In genomic region chr6:167349816-167350215, GRCh38 we compare ENCODE assay signal across 12 cellular contexts. TPM values are rescaled to one million over a fixed set of nuclear protein-coding genes. Genes with fewer than 3 reads are reported as not detected.
DNase-seq lines count a peak whose midpoint lies in the region; ATAC-seq, FAIRE-seq and TF ChIP-seq lines count a peak whose summit lies in the region.
"Had no signal": no experiment of that assay in that cellular context is flagged by ENCODE, and none has a peak within 500 bp of the region (broad histone marks: within the 10 kb centered on the region; RNA-seq: fewer than 3 reads in every experiment).

No MANE protein-coding gene starts in this region.

- POLR2A ChIA-PET in CD8-positive, alpha-beta memory T cell (lab: Charles Lee): no interaction called here

- H3K36me3 Mint-ChIP-seq in CD8-positive, alpha-beta memory T cell: peaks cover 0 to 2% (median 2%) of the 10 kb centered on the region in 3 donors
- peaks cover 12% of the 10 kb centered on the region for H3K36me3 Mint-ChIP-seq in effector memory CD8-positive, alpha-beta T cell (ENCODE audit: insufficient read depth)
- H3K36me3 Mint-ChIP-seq in neural crest cell (ENCODE audit: low read depth): no peaks in the 10 kb centered on the region
- H3K36me3 Mint-ChIP-seq in HFFc6 (ENCODE audit: low read depth): peaks cover 8% of the 10 kb centered on the region

- no peak for ATAC-seq in effector memory CD8-positive, alpha-beta T cell (replicated peaks)

- no peak for TF ChIP-seq POLR2A in Peyer's patch (IDR thresholded peaks at IDR 0.05)

- H3K27me3 Mint-ChIP-seq in CD8-positive, alpha-beta memory T cell: peaks cover 0 to 4% of the 10 kb centered on the region in 2 donors
- H3K27me3 Mint-ChIP-seq in effector memory CD8-positive, alpha-beta T cell: no peaks in the 10 kb centered on the region
- H3K27me3 Mint-ChIP-seq in neural crest cell (ENCODE audit: low read depth) (peaks cover 44% of the 10 kb centered on the region), HFFc6 (ENCODE audit: insufficient read depth) (no peaks in the 10 kb centered on the region)

- no peaks in the 10 kb centered on the region for H3K9me3 Mint-ChIP-seq in CD8-positive, alpha-beta memory T cell
- H3K9me3 Mint-ChIP-seq in effector memory CD8-positive, alpha-beta T cell: no peaks in the 10 kb centered on the region
- peaks cover 8% of the 10 kb centered on the region for H3K9me3 Mint-ChIP-seq in neural crest cell
- H3K9me3 Mint-ChIP-seq in HFFc6: peaks cover 59% of the 10 kb centered on the region

- no peak for FAIRE-seq in urothelium cell line (lab: Jason Lieb, UNC)

- H3K4me1 ChIP-seq in CD8-positive, alpha-beta memory T cell (ENCODE audit: insufficient read depth, low read length): peaks cover 6% of the 10 kb centered on the region
- H3K4me1 ChIP-seq in Peyer's patch: peaks cover 0 to 20% (median 0%) of the 10 kb centered on the region in 4 donors

- H3K36me3 ChIP-seq in CD8-positive, alpha-beta memory T cell (ENCODE audit: insufficient read depth, low read length): no peaks in the 10 kb centered on the region
- no peaks in the 10 kb centered on the region for H3K36me3 ChIP-seq in Peyer's patch

- H3K4me3 ChIP-seq in CD8-positive, alpha-beta memory T cell (ENCODE audit: low read length): peak overlapping the region; percentile 59
- H3K4me3 ChIP-seq in Peyer's patch: peak overlapping the region; percentile 42 to 64 (median 46)
- H3K4me3 ChIP-seq: PC-9 had no signal

- CTCF ChIA-PET in CD8-positive, alpha-beta memory T cell (lab: Charles Lee): no interaction called here

- TF ChIP-seq CTCF in Peyer's patch (IDR thresholded peaks at IDR 0.05) (no peak), neural crest cell (conservative IDR thresholded peaks at IDR 0.05) (no peak), HFFc6 (IDR thresholded peaks at IDR 0.05) (no peak)

- no peaks in the 10 kb centered on the region for H3K9me3 ChIP-seq in CD8-positive, alpha-beta memory T cell (ENCODE audit: low read length)
- H3K9me3 ChIP-seq in Peyer's patch: no peaks in the 10 kb centered on the region

- H3K4me3 Mint-ChIP-seq in CD8-positive, alpha-beta memory T cell: peak overlapping the region; percentile 87 to 95 (median 91)
- peak overlapping the region; percentile 84 to 87 for H3K4me3 Mint-ChIP-seq in effector memory CD8-positive, alpha-beta T cell
- H3K4me3 Mint-ChIP-seq in neural crest cell: peak overlapping the region; percentile 89
- no peak overlapping the region for H3K4me3 Mint-ChIP-seq in HFFc6

- no peaks in the 10 kb centered on the region for H3K27me3 ChIP-seq in CD8-positive, alpha-beta memory T cell (ENCODE audit: insufficient read depth, low read length, poor library complexity, severe bottlenecking)
- H3K27me3 ChIP-seq in Peyer's patch: no peaks in the 10 kb centered on the region

- H3K27ac Mint-ChIP-seq in CD8-positive, alpha-beta memory T cell: peak overlapping the region in 7 of 8 donors; percentile 64 to 96 (median 92)
- H3K27ac Mint-ChIP-seq in effector memory CD8-positive, alpha-beta T cell: peak overlapping the region; percentile 57 to 84
- H3K27ac Mint-ChIP-seq in neural crest cell (ENCODE audit: unreplicated experiment) (no peak overlapping the region), HFFc6 (no peak overlapping the region)

- H3K4me1 Mint-ChIP-seq in CD8-positive, alpha-beta memory T cell: peaks cover 19 to 31% (median 25%) of the 10 kb centered on the region in 3 donors
- H3K4me1 Mint-ChIP-seq in effector memory CD8-positive, alpha-beta T cell (ENCODE audit: low read depth in 2 of 2): peaks cover 12 to 21% of the 10 kb centered on the region in 2 donors
- H3K4me1 Mint-ChIP-seq in neural crest cell: peaks cover 29% of the 10 kb centered on the region
- no peaks in the 10 kb centered on the region for H3K4me1 Mint-ChIP-seq in HFFc6 (ENCODE audit: low read depth)

- no peak for DNase-seq in CD8-positive, alpha-beta memory T cell
- no peak for DNase-seq in Peyer's patch
- DNase-seq in effector memory CD8-positive, alpha-beta T cell: no peak
- DNase-seq in neural crest cell (ENCODE audit: low read depth, low spot score): no peak
- DNase-seq in HFFc6: no peak
- no peak for DNase-seq in urothelium cell line (ENCODE audit: low spot score)
- no peak for DNase-seq in UCSD-AML1 (lab: John Stamatoyannopoulos, UW; ENCODE audit: unreplicated experiment)
- no peak for DNase-seq in NOMO-1 treated with dmso at 0.1 percent for 144 hours (lab: John Stamatoyannopoulos, UW; ENCODE audit: unreplicated experiment)
- DNase-seq: MM.1S, NCI-H2227 treated with DMSO at 0.1 percent for 48 hours, PC-9 had no signal

- H3K27ac ChIP-seq in CD8-positive, alpha-beta memory T cell (ENCODE audit: low read depth, low read length): no peak overlapping the region
- no peak overlapping the region for H3K27ac ChIP-seq in Peyer's patch
- H3K27ac ChIP-seq: PC-9 had no signal

RNA-seq across cellular contexts. Expression of gene TTLL2, which starts 24.9 kb away (rescaled TPM):
- total RNA-seq in CD8-positive, alpha-beta memory T cell: not detected
- polyA plus RNA-seq in CD8-positive, alpha-beta memory T cell: not detected
- total RNA-seq in Peyer's patch: not detected
- not detected in 2 replicates for total RNA-seq in neural crest cell
- total RNA-seq in HFFc6 (2021; fragmentation: NEBNext Ultra II Directional; extraction: Animal tissue kit (Norgen Biotek cat#: 25700)): not detected
- total RNA-seq: PC-9, right cardiac atrium had no signal
- polyA plus RNA-seq: right cardiac atrium had no signal

RNA-seq across cellular contexts. Expression of gene UNC93A, which starts 58.7 kb away (rescaled TPM):
- not detected for total RNA-seq in CD8-positive, alpha-beta memory T cell
- polyA plus RNA-seq in CD8-positive, alpha-beta memory T cell: not detected
- total RNA-seq in Peyer's patch: 10 to 100 TPM in 3 of 4 donors, not detected in 1; 10.2 to 17.2 (median 11.5) TPM
- not detected in 2 replicates for total RNA-seq in neural crest cell
- not detected for total RNA-seq in HFFc6 (2021; fragmentation: NEBNext Ultra II Directional; extraction: Animal tissue kit (Norgen Biotek cat#: 25700))
- total RNA-seq: PC-9, right cardiac atrium had no signal
- polyA plus RNA-seq: right cardiac atrium had no signal

Comparison
In these comparisons a context has a peak if more than half of its experiments do, and no peak if none do; other contexts are left out.
1. H3K27ac Mint-ChIP-seq: peak in CD8-positive, alpha-beta memory T cell (7 of 8) and effector memory CD8-positive, alpha-beta T cell (2 of 2); none in neural crest cell (single experiment) and HFFc6 (single experiment).